ENCODE assay signal across 29 cellular contexts in the genomic region with DNA sequence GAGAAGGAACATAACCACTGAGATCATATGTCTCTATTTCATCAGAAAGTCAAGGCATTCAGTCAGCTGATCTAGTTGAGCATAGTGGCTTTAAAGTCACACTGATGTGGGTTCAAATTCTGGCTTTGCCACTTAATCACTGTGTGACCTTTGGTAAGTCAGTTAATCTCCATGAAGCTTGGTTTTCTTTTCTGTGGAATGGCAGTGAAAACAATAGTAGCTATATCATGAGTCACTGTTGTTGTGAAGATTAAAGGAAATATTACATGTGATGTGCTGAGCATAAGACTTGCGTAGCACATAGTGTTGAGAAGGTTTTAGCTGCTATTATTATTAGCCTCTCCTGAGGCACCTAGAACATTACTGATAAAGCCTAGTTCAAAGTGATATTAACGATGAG.
"Had no signal": no experiment of that assay in that cellular context is flagged by ENCODE, and none has a peak within 500 bp of the region (broad histone marks: within the 10 kb centered on the region; RNA-seq: fewer than 3 reads in every experiment).

No MANE protein-coding gene starts in this region.

- FAIRE-seq: keratinocyte, pancreas, small intestine had no signal

- ATAC-seq: left cardiac atrium; left lobe of liver; lower lobe of right lung; naive thymus-derived CD8-positive, alpha-beta T cell; pancreas; right cardiac atrium; sciatic nerve; stimulated activated effector memory CD8-positive, alpha-beta T cell treated with anti-CD3 and anti-CD28 coated beads, Interleukin-12 subunit alpha, Interleukin-12 subunit beta, amount 100 ng/mL, for 72 hours had no signal

- H3K27ac ChIP-seq: lower lobe of right lung, pancreas, prostate gland, spleen, stomach, testis, thyroid gland, transverse colon, upper lobe of left lung, vagina had no signal

- H3K9me3 ChIP-seq: lower lobe of right lung, pancreas, prostate gland, spleen, testis, thyroid gland, transverse colon, vagina had no signal

- H3K4me3 Mint-ChIP-seq: naive thymus-derived CD8-positive, alpha-beta T cell; nephron; neural crest cell; stimulated activated effector memory CD8-positive, alpha-beta T cell treated with anti-CD3 and anti-CD28 coated beads, Interleukin-12 subunit alpha, Interleukin-12 subunit beta, amount 100 ng/mL, for 72 hours had no signal

- H3K27me3 ChIP-seq: pancreas, spleen, stomach, testis, thyroid gland, transverse colon, upper lobe of left lung, vagina had no signal

- H3K4me1 ChIP-seq: lower lobe of right lung, pancreas, prostate gland, spleen, stomach, testis, thyroid gland, transverse colon, upper lobe of left lung, vagina had no signal

- H3K4me1 Mint-ChIP-seq: nephron; neural crest cell; stimulated activated effector memory CD8-positive, alpha-beta T cell treated with anti-CD3 and anti-CD28 coated beads, Interleukin-12 subunit alpha, Interleukin-12 subunit beta, amount 100 ng/mL, for 72 hours had no signal

- DNase-seq: hippocampal formation; kidney glomerular epithelial cell; left cardiac atrium; lower lobe of right lung; mammary epithelial cell; mesenchymal stem cell; naive thymus-derived CD8-positive, alpha-beta T cell; nucleus accumbens; pancreas; posterior cingulate gyrus; retina; right cardiac atrium; small intestine; spleen; stimulated activated CD4-positive, alpha-beta T cell treated with anti-CD3 and anti-CD28 coated beads, Interleukin-4, amount 100 ng/mL, for 24 hours; stimulated activated naive CD4-positive, alpha-beta T cell; stomach; testis; thyroid gland; transverse colon; upper lobe of left lung had no signal

- H3K27me3 Mint-ChIP-seq: naive thymus-derived CD8-positive, alpha-beta T cell had no signal

- H3K36me3 Mint-ChIP-seq: stimulated activated effector memory CD8-positive, alpha-beta T cell treated with anti-CD3 and anti-CD28 coated beads, Interleukin-12 subunit alpha, Interleukin-12 subunit beta, amount 100 ng/mL, for 72 hours had no signal

- H3K36me3 ChIP-seq: lower lobe of right lung, pancreas, prostate gland, spleen, stomach, thyroid gland, transverse colon, upper lobe of left lung, vagina had no signal

- H3K4me3 ChIP-seq: lower lobe of right lung, pancreas, prostate gland, spleen, stomach, testis, thyroid gland, transverse colon, upper lobe of left lung, vagina had no signal

- H3K27ac Mint-ChIP-seq: naive thymus-derived CD8-positive, alpha-beta T cell; nephron; stimulated activated effector memory CD8-positive, alpha-beta T cell treated with anti-CD3 and anti-CD28 coated beads, Interleukin-12 subunit alpha, Interleukin-12 subunit beta, amount 100 ng/mL, for 72 hours had no signal
